Comparison of ENCODE assay signal across 15 cellular contexts in genomic region chr3:197795200-197795599, GRCh38. TPM values are rescaled to one million over a fixed set of nuclear protein-coding genes. Genes with fewer than 3 reads are reported as not detected.
DNase-seq lines count a peak whose midpoint lies in the region; ATAC-seq and TF ChIP-seq lines count a peak whose summit lies in the region.
"Had no signal": no experiment of that assay in that cellular context is flagged by ENCODE, and none has a peak within 500 bp of the region (broad histone marks: within the 10 kb centered on the region; RNA-seq: fewer than 3 reads in every experiment).

No MANE protein-coding gene starts in this region.

- no peaks in the 10 kb centered on the region for H3K36me3 ChIP-seq in upper lobe of right lung
- H3K36me3 ChIP-seq: heart right ventricle had no signal

- peak; percentile 91 for DNase-seq in ELR (ENCODE audit: low read depth)
- peak; percentile 23 for DNase-seq in NB4 (ENCODE audit: low read depth)
- peak; percentile 25 for DNase-seq in dedifferentiated amniotic fluid mesenchymal stem cell (ENCODE audit: extremely low spot score)
- DNase-seq in omental fat pad (ENCODE audit: low spot score): peak; percentile 39
- DNase-seq in upper lobe of right lung: no peak
- no peak for DNase-seq in HEK293T (ENCODE audit: extremely low spot score)
- no peak for DNase-seq in NCI-H748 (lab: John Stamatoyannopoulos, UW; ENCODE audit: unreplicated experiment)
- DNase-seq: heart right ventricle; left cardiac atrium; naive thymus-derived CD8-positive, alpha-beta T cell; NCI-H1105; NCI-H524; Right ventricle myocardium superior had no signal

- H3K4me1 ChIP-seq in upper lobe of right lung: peaks cover 18% of the 10 kb centered on the region

- H3K4me3 ChIP-seq in NB4 (ENCODE audit: low read depth, low read length) (no peak overlapping the region), upper lobe of right lung (no peak overlapping the region)
- H3K4me3 ChIP-seq: heart right ventricle had no signal

- no peaks in the 10 kb centered on the region for H3K9me3 ChIP-seq in upper lobe of right lung
- H3K9me3 ChIP-seq: heart right ventricle had no signal

- TF ChIP-seq POLR2A in NB4 (IDR thresholded peaks at IDR 0.05; ENCODE audit: extremely low read depth, insufficient read length): no peak

- H3K27ac ChIP-seq in upper lobe of right lung: no peak overlapping the region
- H3K27ac ChIP-seq: heart right ventricle had no signal

- TF ChIP-seq CTCF in NB4 (IDR thresholded peaks at IDR 0.05; ENCODE audit: low read depth, low read length) (no peak), omental fat pad (IDR thresholded peaks at IDR 0.05) (no peak), upper lobe of right lung (IDR thresholded peaks at IDR 0.05) (no peak)

- ATAC-seq in omental fat pad (ENCODE audit: low FRiP score) (peak; percentile 89), upper lobe of right lung (no peak), HG03025 (IDR thresholded peaks at IDR 0.05; ENCODE audit: low FRiP score, unreplicated experiment) (no peak)
- ATAC-seq: naive thymus-derived CD8-positive, alpha-beta T cell; sciatic nerve had no signal

- POLR2A ChIA-PET in HEK293T (lab: Yijun Ruan, JAX): no interaction called here

- intact Hi-C loops in upper lobe of right lung (cut with DNase I): no loop called here

- H3K27me3 ChIP-seq in upper lobe of right lung: no peaks in the 10 kb centered on the region
- H3K27me3 ChIP-seq: heart right ventricle had no signal

- CTCF ChIA-PET in HEK293T (lab: Yijun Ruan, JAX): no interaction called here

TF ChIP-seq in HEK293T, 16 proteins besides CTCF, POLR2A, EP300 and RAD21:
- TF ChIP-seq ARNT (IDR thresholded peaks at IDR 0.05) (no peak), CTBP1 (IDR thresholded peaks at IDR 0.05; ENCODE audit: borderline replicate concordance) (no peak), NFRKB (IDR thresholded peaks at IDR 0.05) (no peak), HDGF (IDR thresholded peaks at IDR 0.05; ENCODE audit: borderline replicate concordance) (no peak), ZNF384 (IDR thresholded peaks at IDR 0.05) (no peak), FOXA1 (IDR thresholded peaks at IDR 0.05) (no peak), FOXK2 (IDR thresholded peaks at IDR 0.05) (no peak), LEF1 (IDR thresholded peaks at IDR 0.05; ENCODE audit: borderline replicate concordance) (no peak), BHLHE40 (IDR thresholded peaks at IDR 0.05; ENCODE audit: borderline replicate concordance) (no peak)

RNA-seq across cellular contexts. Expression of gene LRCH3, which starts 4.1 kb away (rescaled TPM):
- total RNA-seq in omental fat pad: 10 to 100 TPM; 34.8 to 70.9 (median 38.0) TPM
- total RNA-seq in upper lobe of right lung: 43.5 TPM

RNA-seq across cellular contexts. Expression of gene FYTTD1, which starts 45.5 kb away (rescaled TPM):
- 10 to 100 TPM; 44.3 to 62.1 (median 50.8) TPM for total RNA-seq in omental fat pad
- 46.8 TPM for total RNA-seq in upper lobe of right lung

RNA-seq across cellular contexts. Expression of gene RUBCN, which starts 58.5 kb away (rescaled TPM):
- total RNA-seq in omental fat pad (10 to 100 TPM; 23.6 to 69.5 (median 39.4) TPM), upper lobe of right lung (35.2 TPM)

Comparison
In these comparisons a context has a peak if more than half of its experiments do, and no peak if none do; other contexts are left out.
1. DNase-seq: peak in ELR (single experiment), NB4 (single experiment), dedifferentiated amniotic fluid mesenchymal stem cell (single experiment) and omental fat pad (single experiment); none in upper lobe of right lung (single experiment), HEK293T (single experiment) and NCI-H748 (single experiment).